9 cellular contexts compared by ENCODE assay signal in genomic region chr1:183195146-183195571, GRCh38. TPM values are rescaled to one million over a fixed set of nuclear protein-coding genes. Genes with fewer than 3 reads are reported as not detected.
DNase-seq lines count a peak whose midpoint lies in the region; ATAC-seq and TF ChIP-seq lines count a peak whose summit lies in the region.
"Had no signal": no experiment of that assay in that cellular context is flagged by ENCODE, and none has a peak within 500 bp of the region (broad histone marks: within the 10 kb centered on the region; RNA-seq: fewer than 3 reads in every experiment).

No MANE protein-coding gene starts in this region.

- H3K9me3 Mint-ChIP-seq in MCF 10A (ENCODE audit: unreplicated experiment), result no peaks in the 10 kb centered on the region
- no peaks in the 10 kb centered on the region for H3K9me3 Mint-ChIP-seq in activated naive CD8-positive, alpha-beta T cell treated with anti-CD3 and anti-CD28 coated beads, Interleukin-2, amount 10 ng/mL, durations not matched to agents 7 days and 5 days

- H3K9me3 ChIP-seq in breast epithelium, result no peaks in the 10 kb centered on the region

- no TSS peak for BruUV-seq in MCF 10A (replicated peaks; lab: Mats Ljungman, UMichigan)

- no peak overlapping the region for H3K27ac ChIP-seq in breast epithelium

- ATAC-seq in HG03108 (IDR thresholded peaks at IDR 0.05; ENCODE audit: unreplicated experiment), result peak; percentile 42
- peak; percentile 46 for ATAC-seq in activated naive CD8-positive, alpha-beta T cell treated with anti-CD3 and anti-CD28 coated beads, Interleukin-2, amount 10 ng/mL, durations not matched to agents 7 days and 5 days (ENCODE audit: low read depth)

- POLR2A ChIA-PET in MCF 10A (lab: Yijun Ruan, JAX), result interaction anchor here (0.8 to 4.7 kb wide), 12 partner anchors 8 to 355 kb away, joined by 3 to 50 read pairs (median 4); partner anchors contain the start of gene LAMC2
- POLR2A ChIA-PET in activated naive CD8-positive, alpha-beta T cell treated with anti-CD3 and anti-CD28 coated beads, Interleukin-2, amount 10 ng/mL, durations not matched to agents 7 days and 5 days (lab: Charles Lee), result no interaction called here

- peak overlapping the region; percentile 87 for H3K27ac Mint-ChIP-seq in MCF 10A (ENCODE audit: low read depth, unreplicated experiment)
- H3K27ac Mint-ChIP-seq in activated naive CD8-positive, alpha-beta T cell treated with anti-CD3 and anti-CD28 coated beads, Interleukin-2, amount 10 ng/mL, durations not matched to agents 7 days and 5 days, result peak overlapping the region; percentile 59

- TF ChIP-seq POLR2A in breast epithelium (IDR thresholded peaks at IDR 0.05), result no peak

- no peak for TF ChIP-seq CTCF in MCF 10A (IDR thresholded peaks at IDR 0.05; ENCODE audit: unreplicated experiment)
- no peak for TF ChIP-seq CTCF in breast epithelium (IDR thresholded peaks at IDR 0.05)
- no peak for TF ChIP-seq CTCF in GM20000 (IDR thresholded peaks at IDR 0.05; ENCODE audit: extremely low read depth, missing control alignments)

- no peaks in the 10 kb centered on the region for H3K36me3 ChIP-seq in breast epithelium

- no peak overlapping the region for H3K4me3 Mint-ChIP-seq in MCF 10A (ENCODE audit: unreplicated experiment)
- H3K4me3 Mint-ChIP-seq in activated naive CD8-positive, alpha-beta T cell treated with anti-CD3 and anti-CD28 coated beads, Interleukin-2, amount 10 ng/mL, durations not matched to agents 7 days and 5 days, result peak overlapping the region; percentile 75

- intact Hi-C loops in MCF 10A (cut with micrococcal nuclease), result no loop called here
- intact Hi-C loops in breast epithelium (cut with DNase I; ENCODE audit: low total_unique reads), result no loop called here

- peak; percentile 62 for DNase-seq in MCF 10A (ENCODE audit: unreplicated experiment)
- no peak for DNase-seq in breast epithelium (ENCODE audit: low spot score in 2 of 2)
- DNase-seq in activated naive CD8-positive, alpha-beta T cell treated with anti-CD3 and anti-CD28 coated beads, Interleukin-2, amount 10 ng/mL, durations not matched to agents 7 days and 5 days, result peak; percentile 40
- no peak for DNase-seq in GM20000 (ENCODE audit: low spot score)
- no peak for DNase-seq in NCI-H2029 treated with DMSO at 0.1 percent for 48 hours (lab: John Stamatoyannopoulos, UW)
- no peak for DNase-seq in NCI-H1417 (lab: John Stamatoyannopoulos, UW)
- DNase-seq in SKM-1 treated with dmso at 0.1 percent for 144 hours (lab: John Stamatoyannopoulos, UW; ENCODE audit: unreplicated experiment), result no peak

- CTCF ChIA-PET in MCF 10A (lab: Yijun Ruan, JAX), result interaction anchor here (0.7 to 1.7 kb wide), 3 partner anchors 9 to 162 kb away, joined by 3 to 10 read pairs (median 4); partner anchors contain the start of gene LAMC2

- H3K4me1 Mint-ChIP-seq in MCF 10A (ENCODE audit: insufficient read depth, unreplicated experiment), result peaks cover 56% of the 10 kb centered on the region
- peaks cover 14% of the 10 kb centered on the region for H3K4me1 Mint-ChIP-seq in activated naive CD8-positive, alpha-beta T cell treated with anti-CD3 and anti-CD28 coated beads, Interleukin-2, amount 10 ng/mL, durations not matched to agents 7 days and 5 days

- H3K27me3 ChIP-seq in breast epithelium, result no peaks in the 10 kb centered on the region

- H3K36me3 Mint-ChIP-seq in MCF 10A (ENCODE audit: insufficient read depth, unreplicated experiment), result peaks cover 51% of the 10 kb centered on the region
- H3K36me3 Mint-ChIP-seq in activated naive CD8-positive, alpha-beta T cell treated with anti-CD3 and anti-CD28 coated beads, Interleukin-2, amount 10 ng/mL, durations not matched to agents 7 days and 5 days, result no peaks in the 10 kb centered on the region
- H3K36me3 Mint-ChIP-seq: CD4-positive, alpha-beta memory T cell had no signal

- H3K4me3 ChIP-seq in breast epithelium, result no peak overlapping the region

- no peaks in the 10 kb centered on the region for H3K27me3 Mint-ChIP-seq in MCF 10A (ENCODE audit: insufficient read depth, unreplicated experiment)
- peaks cover 29% of the 10 kb centered on the region for H3K27me3 Mint-ChIP-seq in activated naive CD8-positive, alpha-beta T cell treated with anti-CD3 and anti-CD28 coated beads, Interleukin-2, amount 10 ng/mL, durations not matched to agents 7 days and 5 days

- H3K4me1 ChIP-seq in breast epithelium, result no peaks in the 10 kb centered on the region

RNA-seq across cellular contexts. Expression of gene LAMC2, which starts 9.1 kb away (rescaled TPM):
- total RNA-seq in MCF 10A (2022), result 751 and 884 TPM in 2 replicates
- total RNA-seq in breast epithelium, result 10 to 100 TPM in 2 of 3 donors, 1 to 10 TPM in 1; 3.0 to 20.3 (median 16.4) TPM
- total RNA-seq in activated naive CD8-positive, alpha-beta T cell treated with anti-CD3 and anti-CD28 coated beads, Interleukin-2, amount 10 ng/mL, durations not matched to agents 7 days and 5 days, result not detected
- total RNA-seq: CD4-positive, alpha-beta memory T cell had no signal

Comparison
In these comparisons a context has a peak if more than half of its experiments do, and no peak if none do; other contexts are left out.
1. DNase-seq: peak in MCF 10A (single experiment) and activated naive CD8-positive, alpha-beta T cell treated with anti-CD3 and anti-CD28 coated beads, Interleukin-2, amount 10 ng/mL, durations not matched to agents 7 days and 5 days (single experiment); none in breast epithelium (0 of 2), GM20000 (single experiment), NCI-H2029 treated with DMSO at 0.1 percent for 48 hours (single experiment), NCI-H1417 (0 of 3) and SKM-1 treated with dmso at 0.1 percent for 144 hours (single experiment).
2. RNA of gene LAMC2, which starts 9.1 kb away (total RNA-seq): 751 to 884 TPM in MCF 10A; 3.0 to 20.3 TPM in breast epithelium and not detected in activated naive CD8-positive, alpha-beta T cell treated with anti-CD3 and anti-CD28 coated beads, Interleukin-2, amount 10 ng/mL, durations not matched to agents 7 days and 5 days; every median in the first group is over 10 times any median in the second.